Comparison of ENCODE assay signal across 10 cellular contexts in the genomic region with DNA sequence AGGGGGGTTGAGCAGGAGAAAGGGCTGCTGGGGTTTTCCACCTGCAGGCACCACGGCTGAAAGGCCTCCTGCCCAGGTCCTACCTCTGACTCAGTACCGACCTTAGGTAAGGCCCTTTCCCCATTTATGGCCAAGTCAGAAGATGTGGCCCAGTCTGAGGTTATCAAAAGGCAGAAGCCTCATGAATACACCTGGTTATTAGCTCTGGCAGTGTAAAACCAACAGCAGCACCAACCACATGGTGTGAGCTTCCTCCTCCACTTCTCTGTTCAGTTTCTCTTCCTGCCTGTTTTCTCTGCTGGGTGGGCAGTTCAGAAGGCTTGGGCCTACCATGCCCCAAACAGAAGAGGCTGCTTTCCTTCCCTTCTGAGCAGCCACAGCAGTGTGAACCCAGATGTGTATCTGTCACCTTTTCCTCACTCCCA.
A peak's percentile ranks its signal among the peaks of the same experiment; 100 is the strongest.
DNase-seq lines count a peak whose midpoint lies in the region; ATAC-seq and TF ChIP-seq lines count a peak whose summit lies in the region.
"Had no signal": no experiment of that assay in that cellular context is flagged by ENCODE, and none has a peak within 500 bp of the region (broad histone marks: within the 10 kb centered on the region; RNA-seq: fewer than 3 reads in every experiment).

No MANE protein-coding gene starts in this region.

- H3K27me3 ChIP-seq in testis = no peaks in the 10 kb centered on the region
- no peaks in the 10 kb centered on the region for H3K27me3 ChIP-seq in A673 (replicated peaks; ENCODE audit: insufficient read depth, low read depth, low read length, poor library complexity)

- DNase-seq in GM12864 (ENCODE audit: low read depth) (peak; percentile 88), nephron progenitor cell (no peak), mesothelial cell of epicardium (ENCODE audit: low spot score in 2 of 2, unreplicated experiment in 2 of 2) (no peak), testis (no peak), A673 (ENCODE audit: low spot score) (no peak)
- peak; percentile 34 for DNase-seq in activated CD8-positive, alpha-beta T cell treated with anti-CD3 and anti-CD28 coated beads for 36 hours
- DNase-seq: KG1, WERI-Rb-1 had no signal

- TF ChIP-seq CTCF in GM12864 (IDR thresholded peaks at IDR 0.05; ENCODE audit: low read depth, low read length, missing control alignments) (no peak), nephron progenitor cell (IDR thresholded peaks at IDR 0.05) (no peak), mesothelial cell of epicardium (IDR thresholded peaks at IDR 0.05; ENCODE audit: unreplicated experiment) (no peak), testis (IDR thresholded peaks at IDR 0.05) (no peak), A673 (conservative IDR thresholded peaks at IDR 0.05; ENCODE audit: low read depth, low read length) (no peak)
- no peak for TF ChIP-seq CTCF in activated CD8-positive, alpha-beta T cell treated with anti-CD3 and anti-CD28 coated beads for 36 hours (IDR thresholded peaks at IDR 0.05)

- no peak overlapping the region for H3K4me3 Mint-ChIP-seq in activated CD8-positive, alpha-beta T cell treated with anti-CD3 and anti-CD28 coated beads for 36 hours
- H3K4me3 Mint-ChIP-seq in nephron progenitor cell (no peak overlapping the region), mesothelial cell of epicardium (no peak overlapping the region)

- TF ChIP-seq POLR2A in testis (IDR thresholded peaks at IDR 0.05) = no peak

- H3K9me3 ChIP-seq in testis (no peaks in the 10 kb centered on the region), A673 (ENCODE audit: low read depth, low read length, poor library complexity, severe bottlenecking) (no peaks in the 10 kb centered on the region)

- no peak overlapping the region for H3K4me3 ChIP-seq in GM12864 (ENCODE audit: low read depth, low read length)
- no peak overlapping the region for H3K4me3 ChIP-seq in testis
- H3K4me3 ChIP-seq in A673 (ENCODE audit: low read depth, low read length, poor library complexity, severe bottlenecking) = no peak overlapping the region

- H3K4me1 Mint-ChIP-seq in activated CD8-positive, alpha-beta T cell treated with anti-CD3 and anti-CD28 coated beads for 36 hours (ENCODE audit: low read depth) = peaks cover 38% of the 10 kb centered on the region
- H3K4me1 Mint-ChIP-seq in nephron progenitor cell (peaks cover 16% of the 10 kb centered on the region), mesothelial cell of epicardium (peaks cover 1% of the 10 kb centered on the region)

- CTCF ChIA-PET in activated CD8-positive, alpha-beta T cell treated with anti-CD3 and anti-CD28 coated beads for 36 hours (lab: Charles Lee) = no interaction called here
- CTCF ChIA-PET in A673 (lab: Charles Lee) = no interaction called here

- H3K27ac Mint-ChIP-seq in activated CD8-positive, alpha-beta T cell treated with anti-CD3 and anti-CD28 coated beads for 36 hours = peak overlapping the region; percentile 78
- no peak overlapping the region for H3K27ac Mint-ChIP-seq in nephron progenitor cell
- H3K27ac Mint-ChIP-seq in mesothelial cell of epicardium = no peak overlapping the region

- no peaks in the 10 kb centered on the region for H3K36me3 Mint-ChIP-seq in activated CD8-positive, alpha-beta T cell treated with anti-CD3 and anti-CD28 coated beads for 36 hours (ENCODE audit: low read depth)
- H3K36me3 Mint-ChIP-seq in nephron progenitor cell (ENCODE audit: low read depth) (no peaks in the 10 kb centered on the region), mesothelial cell of epicardium (no peaks in the 10 kb centered on the region)

- POLR2A ChIA-PET in activated CD8-positive, alpha-beta T cell treated with anti-CD3 and anti-CD28 coated beads for 36 hours (lab: Charles Lee) = interaction anchor here (1.3 kb wide), 1 partner anchor 58 kb away, joined by 3 read pairs; no protein-coding TSS in a partner anchor
- POLR2A ChIA-PET in A673 (lab: Charles Lee; ENCODE audit: low non-redundant PET) = no interaction called here

- BruUV-seq in A673 (replicated peaks; lab: Mats Ljungman, UMichigan) = no TSS peak

- intact Hi-C loops in activated CD8-positive, alpha-beta T cell treated with anti-CD3 and anti-CD28 coated beads for 36 hours (cut with micrococcal nuclease) = no loop called here
- intact Hi-C loops in testis (cut with DNase I; ENCODE audit: low total_unique reads) (no loop called here), A673 (cut with micrococcal nuclease; ENCODE audit: unreplicated experiment) (no loop called here)

- ATAC-seq in GM19452 (IDR thresholded peaks at IDR 0.05; ENCODE audit: unreplicated experiment) = peak; percentile 72
- ATAC-seq in HG03103 (IDR thresholded peaks at IDR 0.05; ENCODE audit: low read depth, unreplicated experiment) = peak; percentile 60
- ATAC-seq in activated CD8-positive, alpha-beta T cell treated with anti-CD3 and anti-CD28 coated beads for 36 hours = peak; percentile 63

- H3K36me3 ChIP-seq in testis (ENCODE audit: low read depth, missing control alignments) (no peaks in the 10 kb centered on the region), A673 (ENCODE audit: insufficient read depth, low read length, poor library complexity, severe bottlenecking) (no peaks in the 10 kb centered on the region)
- H3K36me3 ChIP-seq: WERI-Rb-1 had no signal

- no peaks in the 10 kb centered on the region for H3K27me3 Mint-ChIP-seq in activated CD8-positive, alpha-beta T cell treated with anti-CD3 and anti-CD28 coated beads for 36 hours
- H3K27me3 Mint-ChIP-seq in nephron progenitor cell (ENCODE audit: low read depth, poor library complexity) (peaks cover 4% of the 10 kb centered on the region), mesothelial cell of epicardium (ENCODE audit: low read depth) (peaks cover 6% of the 10 kb centered on the region)

- no peaks in the 10 kb centered on the region for H3K9me3 Mint-ChIP-seq in activated CD8-positive, alpha-beta T cell treated with anti-CD3 and anti-CD28 coated beads for 36 hours
- H3K9me3 Mint-ChIP-seq in nephron progenitor cell (no peaks in the 10 kb centered on the region), mesothelial cell of epicardium (no peaks in the 10 kb centered on the region)

- H3K4me1 ChIP-seq in testis = no peaks in the 10 kb centered on the region
- no peaks in the 10 kb centered on the region for H3K4me1 ChIP-seq in A673 (ENCODE audit: insufficient read depth, low read length, poor library complexity, severe bottlenecking)

- H3K27ac ChIP-seq in testis (no peak overlapping the region), A673 (ENCODE audit: low read depth, low read length, poor library complexity, severe bottlenecking) (no peak overlapping the region)
- H3K27ac ChIP-seq: WERI-Rb-1 had no signal

- 83 to 87% methylated on average over 2 of the region's 2 CpGs for WGBS in testis, 2 donors

Comparison
In these comparisons a context has a peak if more than half of its experiments do, and no peak if none do; other contexts are left out.
1. DNase-seq: peak in GM12864 (single experiment) and activated CD8-positive, alpha-beta T cell treated with anti-CD3 and anti-CD28 coated beads for 36 hours (single experiment); none in nephron progenitor cell (single experiment), mesothelial cell of epicardium (0 of 2), testis (single experiment) and A673 (single experiment).
2. Peak in every context shown above with its lines, with median percentiles within 50 percentile points of each other: ATAC-seq.